1 cellular context compared by ENCODE assay signal in the genomic region with DNA sequence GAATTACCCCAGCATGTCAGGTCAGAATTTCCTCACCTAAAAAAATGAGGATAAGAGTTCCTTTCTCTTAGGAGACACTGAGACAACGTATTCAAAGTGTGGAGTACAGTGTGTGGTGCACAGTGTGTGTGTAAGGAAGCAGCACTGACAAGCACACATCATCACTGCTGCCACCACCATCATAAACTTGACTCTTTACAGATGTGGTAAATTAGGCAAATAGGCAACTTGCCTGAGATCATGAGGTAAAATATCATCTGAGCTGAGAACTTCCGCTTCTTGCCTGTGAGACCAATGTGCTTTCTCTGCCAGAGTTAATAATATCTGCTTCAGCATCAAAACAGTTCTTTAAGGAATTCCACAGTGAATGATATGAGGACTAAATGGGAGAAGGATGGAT.
TF ChIP-seq lines count a peak whose summit lies in the region.

No MANE protein-coding gene starts in this region.

TF ChIP-seq in GM12878, 131 proteins besides CTCF, POLR2A, EP300 and RAD21:
- TF ChIP-seq SMAD1 (IDR thresholded peaks at IDR 0.05; ENCODE audit: low read depth, partially characterized antibody) (no peak), NFXL1 (IDR thresholded peaks at IDR 0.05; ENCODE audit: borderline replicate concordance) (no peak), ZNF207 (IDR thresholded peaks at IDR 0.05; ENCODE audit: borderline replicate concordance) (no peak), EGR1 (IDR thresholded peaks at IDR 0.05; ENCODE audit: borderline replicate concordance in 1 of 2, low read depth in 2 of 2, low read length in 2 of 2) (no peak)
TF ChIP-seq in GM12878: peak in this region for 0.
